Comparison of ENCODE assay signal across 13 cellular contexts in genomic region chr21:42188663-42189062, GRCh38. TPM values are rescaled to one million over a fixed set of nuclear protein-coding genes. Genes with fewer than 3 reads are reported as not detected.
DNase-seq lines count a peak whose midpoint lies in the region; ATAC-seq and TF ChIP-seq lines count a peak whose summit lies in the region.
"Had no signal": no experiment of that assay in that cellular context is flagged by ENCODE, and none has a peak within 500 bp of the region (broad histone marks: within the 10 kb centered on the region; RNA-seq: fewer than 3 reads in every experiment).

No MANE protein-coding gene starts in this region.

- H3K4me3 ChIP-seq in OCI-LY3 (ENCODE audit: low read length) (peak overlapping the region; percentile 38; the same call in 1 of the 2 replicates), gastroesophageal sphincter (no peak overlapping the region), adrenal gland (no peak overlapping the region)
- H3K4me3 ChIP-seq: vagina had no signal

- H3K27ac ChIP-seq in OCI-LY3 (ENCODE audit: low read length) = peak overlapping the region; percentile 74
- H3K27ac ChIP-seq in gastroesophageal sphincter = peak overlapping the region in 3 of 4 donors; percentile 56 to 64 (median 60)
- peak overlapping the region in 1 of 5 donors; percentile 75 for H3K27ac ChIP-seq in adrenal gland
- H3K27ac ChIP-seq: vagina had no signal

- peaks cover 77% of the 10 kb centered on the region for H3K4me1 Mint-ChIP-seq in activated T-cell treated with anti-CD3 and anti-CD28 coated beads, Interleukin-2, amount 50 U/mL, for 4 hours (ENCODE audit: low read depth)
- H3K4me1 Mint-ChIP-seq in stimulated activated naive B cell treated with anti-CD40 and anti-IgM and Interleukin-4, amounts not matched to agents 10 μg/mL and 1 μg/mL and 100 μg/mL, for 72 hours = peaks cover 24 to 52% of the 10 kb centered on the region in 2 donors
- H3K4me1 Mint-ChIP-seq in osteocyte (ENCODE audit: unreplicated experiment) = no peaks in the 10 kb centered on the region
- H3K4me1 Mint-ChIP-seq: WTC11 had no signal

- H3K36me3 ChIP-seq in OCI-LY3 (replicated peaks; ENCODE audit: low read depth, low read length) (no peaks in the 10 kb centered on the region), gastroesophageal sphincter (no peaks in the 10 kb centered on the region), adrenal gland (replicated peaks in 1 of 2) (no peaks in the 10 kb centered on the region)
- H3K36me3 ChIP-seq: vagina had no signal

- H2AFZ ChIP-seq in OCI-LY3 (ENCODE audit: low read depth, low read length) = peak overlapping the region; percentile 95

- H3K9ac ChIP-seq in OCI-LY3 (ENCODE audit: low read length) = no peak overlapping the region

- H3K4me1 ChIP-seq in OCI-LY3 (ENCODE audit: low read length) (peaks cover 16% of the 10 kb centered on the region), gastroesophageal sphincter (peaks cover 0 to 9% (median 0%) of the 10 kb centered on the region in 3 donors), adrenal gland (replicated peaks in 1 of 2) (peaks cover 0 to 6% of the 10 kb centered on the region in 2 donors)

- DNase-seq in activated T-cell treated with anti-CD3 and anti-CD28 coated beads, Interleukin-2, amount 50 U/mL, for 4 hours = no peak
- DNase-seq in activated T-cell treated with anti-CD3 and anti-CD28 coated beads for 4 hours = no peak
- DNase-seq in stimulated activated naive B cell treated with anti-CD40 and anti-IgM and Interleukin-4, amounts not matched to agents 10 μg/mL and 1 μg/mL and 100 μg/mL, for 72 hours = no peak
- no peak for DNase-seq in adrenal gland
- no peak for DNase-seq in GM03348 (ENCODE audit: low spot score)
- no peak for DNase-seq in osteocyte (ENCODE audit: extremely low spot score, unreplicated experiment)
- DNase-seq: NCI-H1694 treated with DMSO at 0.1 percent for 48 hours, NCI-H748 treated with DMSO at 0.1 percent for 48 hours, SHP77 treated with DMSO at 0.1 percent for 48 hours had no signal

- TF ChIP-seq POLR2A in gastroesophageal sphincter (IDR thresholded peaks at IDR 0.05) = no peak
- no peak for TF ChIP-seq POLR2A in adrenal gland (IDR thresholded peaks at IDR 0.05)

- no peak for ATAC-seq in activated T-cell treated with anti-CD3 and anti-CD28 coated beads, Interleukin-2, amount 50 U/mL, for 4 hours
- ATAC-seq in gastroesophageal sphincter = no peak
- peak in 1 of 2 donors; percentile 2 for ATAC-seq in stimulated activated naive B cell treated with anti-CD40 and anti-IgM and Interleukin-4, amounts not matched to agents 10 μg/mL and 1 μg/mL and 100 μg/mL, for 72 hours (replicated peaks)
- ATAC-seq: WTC11 had no signal

- H3K27me3 Mint-ChIP-seq in activated T-cell treated with anti-CD3 and anti-CD28 coated beads, Interleukin-2, amount 50 U/mL, for 4 hours (ENCODE audit: low read depth) = peaks cover 2% of the 10 kb centered on the region
- peaks cover 3 to 15% of the 10 kb centered on the region in 2 donors for H3K27me3 Mint-ChIP-seq in stimulated activated naive B cell treated with anti-CD40 and anti-IgM and Interleukin-4, amounts not matched to agents 10 μg/mL and 1 μg/mL and 100 μg/mL, for 72 hours
- peaks cover 39% of the 10 kb centered on the region for H3K27me3 Mint-ChIP-seq in osteocyte (ENCODE audit: unreplicated experiment)

- TF ChIP-seq CTCF in OCI-LY3 (IDR thresholded peaks at IDR 0.05; ENCODE audit: low read depth, low read length) = no peak
- no peak for TF ChIP-seq CTCF in gastroesophageal sphincter (IDR thresholded peaks at IDR 0.05)
- TF ChIP-seq CTCF in adrenal gland (IDR thresholded peaks at IDR 0.05) = no peak
- no peak for TF ChIP-seq CTCF in osteocyte (IDR thresholded peaks at IDR 0.05)

- H3K79me2 ChIP-seq in OCI-LY3 (ENCODE audit: low read length) = no peaks in the 10 kb centered on the region

- H3K4me3 Mint-ChIP-seq in activated T-cell treated with anti-CD3 and anti-CD28 coated beads, Interleukin-2, amount 50 U/mL, for 4 hours = peak overlapping the region; percentile 61
- H3K4me3 Mint-ChIP-seq in stimulated activated naive B cell treated with anti-CD40 and anti-IgM and Interleukin-4, amounts not matched to agents 10 μg/mL and 1 μg/mL and 100 μg/mL, for 72 hours = peak overlapping the region in 1 of 2 donors; percentile 2
- no peak overlapping the region for H3K4me3 Mint-ChIP-seq in osteocyte (ENCODE audit: unreplicated experiment)
- H3K4me3 Mint-ChIP-seq: WTC11 had no signal

- H3K36me3 Mint-ChIP-seq in activated T-cell treated with anti-CD3 and anti-CD28 coated beads, Interleukin-2, amount 50 U/mL, for 4 hours (ENCODE audit: insufficient read depth) = peaks cover 4% of the 10 kb centered on the region
- peaks cover 0 to 5% of the 10 kb centered on the region in 2 donors for H3K36me3 Mint-ChIP-seq in stimulated activated naive B cell treated with anti-CD40 and anti-IgM and Interleukin-4, amounts not matched to agents 10 μg/mL and 1 μg/mL and 100 μg/mL, for 72 hours
- H3K36me3 Mint-ChIP-seq in osteocyte (ENCODE audit: unreplicated experiment) = no peaks in the 10 kb centered on the region
- H3K36me3 Mint-ChIP-seq: WTC11 had no signal

- H3K27ac Mint-ChIP-seq in stimulated activated naive B cell treated with anti-CD40 and anti-IgM and Interleukin-4, amounts not matched to agents 10 μg/mL and 1 μg/mL and 100 μg/mL, for 72 hours = peak overlapping the region; percentile 25
- H3K27ac Mint-ChIP-seq in osteocyte (ENCODE audit: unreplicated experiment) = no peak overlapping the region
- H3K27ac Mint-ChIP-seq: WTC11 had no signal

- no peaks in the 10 kb centered on the region for H4K20me1 ChIP-seq in OCI-LY3 (ENCODE audit: insufficient read depth, low read length)

- no peak for TF ChIP-seq EP300 in gastroesophageal sphincter (IDR thresholded peaks at IDR 0.05)

- WGBS in gastroesophageal sphincter (ENCODE audit: low coverage in 1 of 2), 2 donors = 70 to 90% methylated on average over 2 of the region's 4 CpGs
- 69 to 81% (median 73%) methylated on average over 4 of the region's 4 CpGs for WGBS in adrenal gland, 4 donors

- H3K9me3 ChIP-seq in OCI-LY3 (ENCODE audit: insufficient read depth, low read length) (no peaks in the 10 kb centered on the region), gastroesophageal sphincter (no peaks in the 10 kb centered on the region), adrenal gland (replicated peaks in 1 of 3) (no peaks in the 10 kb centered on the region)
- H3K9me3 ChIP-seq: vagina had no signal

- H3K27me3 ChIP-seq in OCI-LY3 (ENCODE audit: low read depth, low read length) = no peaks in the 10 kb centered on the region
- H3K27me3 ChIP-seq in gastroesophageal sphincter = no peaks in the 10 kb centered on the region
- H3K27me3 ChIP-seq in adrenal gland = no peaks in the 10 kb centered on the region
- H3K27me3 ChIP-seq: vagina had no signal

- intact Hi-C loops in adrenal gland (cut with DNase I) = no loop called here

- H3K4me2 ChIP-seq in OCI-LY3 (ENCODE audit: low read length) = peak overlapping the region; percentile 60

- H3K9me3 Mint-ChIP-seq in activated T-cell treated with anti-CD3 and anti-CD28 coated beads, Interleukin-2, amount 50 U/mL, for 4 hours = peaks cover 10% of the 10 kb centered on the region
- peaks cover 6 to 7% of the 10 kb centered on the region in 2 donors for H3K9me3 Mint-ChIP-seq in stimulated activated naive B cell treated with anti-CD40 and anti-IgM and Interleukin-4, amounts not matched to agents 10 μg/mL and 1 μg/mL and 100 μg/mL, for 72 hours
- H3K9me3 Mint-ChIP-seq in osteocyte (ENCODE audit: unreplicated experiment) = no peaks in the 10 kb centered on the region

RNA-seq across cellular contexts. Expression of gene ABCG1, which starts 30.3 kb away (rescaled TPM):
- total RNA-seq in activated T-cell treated with anti-CD3 and anti-CD28 coated beads, Interleukin-2, amount 50 U/mL, for 4 hours = 1 to 10 TPM in 2 of 3 donors, under 1 TPM in 1; 0.79 to 1.8 (median 1.7) TPM
- total RNA-seq in gastroesophageal sphincter (10 to 100 TPM; 15.9 to 21.8 (median 18.0) TPM), adrenal gland (100 to 1,000 TPM in 2 of 8 donors, 10 to 100 TPM in 6; 47.8 to 136 (median 90.9) TPM), osteocyte (16.5 TPM in 2 replicates)
- 10 to 100 TPM; 32.5 to 52.7 (median 38.7) TPM for polyA plus RNA-seq in adrenal gland
